ENCODE assay signal across 8 cellular contexts in the genomic region with DNA sequence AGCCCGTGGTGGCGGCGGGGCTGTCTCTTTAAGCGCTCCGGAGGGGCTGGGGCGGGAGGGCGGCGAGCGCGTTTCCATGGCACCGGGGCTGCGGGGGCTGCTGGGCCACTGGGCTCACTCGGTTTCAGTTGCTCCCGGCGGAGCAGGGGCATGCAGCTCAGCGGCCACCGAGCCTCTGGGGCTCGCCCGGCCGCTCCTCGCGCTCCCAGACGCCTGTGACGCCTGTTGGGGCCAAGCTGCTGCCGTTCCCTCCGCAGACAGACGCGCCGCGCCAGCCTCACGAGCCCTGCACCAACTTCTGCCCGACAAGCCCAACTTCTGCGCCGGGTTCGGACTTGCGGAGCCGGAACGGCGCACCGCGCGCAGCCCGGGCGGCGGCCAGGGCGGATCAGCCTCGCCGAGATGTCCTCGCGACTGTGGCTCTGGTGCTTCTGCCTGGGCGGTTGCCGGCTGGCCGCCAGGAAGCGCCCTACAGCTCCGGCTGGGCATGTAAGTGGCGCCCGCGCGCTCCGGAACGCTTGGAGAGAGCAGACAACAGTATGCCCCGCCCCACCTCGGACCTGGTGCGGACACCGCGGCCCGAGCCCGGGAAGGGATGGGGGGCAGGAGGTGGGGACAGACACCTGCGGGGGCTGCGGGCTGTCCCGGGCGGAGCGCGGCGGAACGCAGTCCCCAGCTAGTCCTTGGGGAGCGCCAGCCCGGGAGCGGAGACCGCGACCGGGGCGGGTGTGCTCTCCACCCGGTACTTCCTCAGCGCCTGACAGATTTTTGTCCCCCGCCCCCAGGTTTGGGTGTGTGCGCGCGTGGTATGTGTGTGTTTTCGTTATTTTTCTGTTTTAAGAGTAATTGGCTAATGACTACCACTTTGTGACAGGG.
A peak's percentile ranks its signal among the peaks of the same experiment; 100 is the strongest.
DNase-seq lines count a peak whose midpoint lies in the region; ATAC-seq and TF ChIP-seq lines count a peak whose summit lies in the region.

No MANE protein-coding gene starts in this region.

- DNase-seq in Calu3 (peak; percentile 90), NCI-H2196 treated with DMSO at 0.1 percent for 48 hours (lab: John Stamatoyannopoulos, UW; ENCODE audit: unreplicated experiment) (peak; percentile 75), foreskin melanocyte (peak; percentile 64), NK-92 (lab: John Stamatoyannopoulos, UW; ENCODE audit: unreplicated experiment) (no peak)
- peak; percentile 59 for DNase-seq in activated CD8-positive, alpha-beta memory T cell treated with anti-CD3 and anti-CD28 coated beads, Interleukin-2, amount 50 U/mL, for 48 hours

- H3K4me1 Mint-ChIP-seq in Calu3 (ENCODE audit: low read depth, unreplicated experiment): peaks cover 17% of the 10 kb centered on the region

- H3K27me3 Mint-ChIP-seq in Calu3 (ENCODE audit: unreplicated experiment): peaks cover 12% of the 10 kb centered on the region

- peaks cover 39% of the 10 kb centered on the region for H3K79me2 ChIP-seq in neural cell (replicated peaks; ENCODE audit: insufficient read depth, low read length)

- no peaks in the 10 kb centered on the region for H4K20me1 ChIP-seq in neural cell (ENCODE audit: insufficient read depth)

- intact Hi-C loops in Calu3 (cut with micrococcal nuclease; ENCODE audit: unreplicated experiment): loop anchor here (5.0 to 10.0 kb wide), 2 partner anchors 168 to 215 kb away; no protein-coding TSS in a partner anchor

- H3K36me3 ChIP-seq in neural cell (ENCODE audit: insufficient read depth, low read length): no peaks in the 10 kb centered on the region

- peak overlapping the region; percentile 34 for H3K4me2 ChIP-seq in neural cell (ENCODE audit: low read length)

- H3F3A ChIP-seq in neural cell (ENCODE audit: insufficient read depth, low read length, poor library complexity, severe bottlenecking): peaks cover 4% of the 10 kb centered on the region

- peaks cover 15% of the 10 kb centered on the region for H3K27me3 ChIP-seq in neural cell (ENCODE audit: insufficient read depth, low read depth, low read length)

- BruUV-seq in Calu3 (replicated peaks; lab: Mats Ljungman, UMichigan): no TSS peak

- CTCF ChIA-PET in Calu3 (lab: Charles Lee): interaction anchor here (0.8 to 2.1 kb wide), 6 partner anchors 11 to 370 kb away, joined by 3 to 11 read pairs (median 4); no protein-coding TSS in a partner anchor

- peak overlapping the region; percentile 45 for H3K27ac Mint-ChIP-seq in Calu3 (ENCODE audit: unreplicated experiment)

- peak; percentile 65 for TF ChIP-seq RAD21 in neural cell (conservative IDR thresholded peaks at IDR 0.05)

- ATAC-seq in GM19025 (IDR thresholded peaks at IDR 0.05; ENCODE audit: low read depth, unreplicated experiment) (peak; percentile 76), HG03103 (IDR thresholded peaks at IDR 0.05; ENCODE audit: low read depth, unreplicated experiment) (peak; percentile 47)

- peak overlapping the region; percentile 88 for H3K4me3 ChIP-seq in neural cell (ENCODE audit: low read length)

- H3K4me3 Mint-ChIP-seq in Calu3 (ENCODE audit: low read depth, unreplicated experiment): peak overlapping the region; percentile 90

- H2AFZ ChIP-seq in neural cell (ENCODE audit: low read depth, low read length): peak overlapping the region; percentile 54

- H3K9me2 ChIP-seq in neural cell (ENCODE audit: insufficient read depth, low read length): no peaks in the 10 kb centered on the region

- peaks cover 2% of the 10 kb centered on the region for H3K9me3 Mint-ChIP-seq in Calu3 (ENCODE audit: low read depth, unreplicated experiment)

- peak overlapping the region; percentile 54 for H3K9ac ChIP-seq in neural cell (ENCODE audit: low read length)

- H3K9me3 ChIP-seq in neural cell (ENCODE audit: low read length): no peaks in the 10 kb centered on the region

- TF ChIP-seq EP300 in neural cell (conservative IDR thresholded peaks at IDR 0.05; ENCODE audit: poor library complexity, severe bottlenecking): no peak

- TF ChIP-seq CTCF in Calu3 (IDR thresholded peaks at IDR 0.05; ENCODE audit: unreplicated experiment) (peak; percentile 61), neural cell (IDR thresholded peaks at IDR 0.05; ENCODE audit: poor library complexity, severe bottlenecking) (peak; percentile 72)

- H3K27ac ChIP-seq in neural cell (ENCODE audit: low read length): peak overlapping the region; percentile 7

- peaks cover 25% of the 10 kb centered on the region for H3K36me3 Mint-ChIP-seq in Calu3 (ENCODE audit: insufficient read depth, unreplicated experiment)

TF ChIP-seq in neural cell, 6 proteins besides CTCF, POLR2A, EP300 and RAD21:
- TF ChIP-seq MXI1 (conservative IDR thresholded peaks at IDR 0.05; ENCODE audit: poor library complexity, severe bottlenecking) (peak; percentile 63), SMC3 (conservative IDR thresholded peaks at IDR 0.05; ENCODE audit: poor library complexity) (peak; percentile 76), EZH2 (IDR thresholded peaks at IDR 0.05; ENCODE audit: borderline replicate concordance, insufficient read depth, low read length, poor library complexity, severe bottlenecking) (no peak)
